Comparison of ENCODE assay signal across 9 cellular contexts in genomic region chr13:92224052-92224821, GRCh38.
DNase-seq lines count a peak whose midpoint lies in the region; ATAC-seq and TF ChIP-seq lines count a peak whose summit lies in the region.
"Had no signal": no experiment of that assay in that cellular context is flagged by ENCODE, and none has a peak within 500 bp of the region (broad histone marks: within the 10 kb centered on the region; RNA-seq: fewer than 3 reads in every experiment).

No MANE protein-coding gene starts in this region.

- H3K4me3 Mint-ChIP-seq in MCF 10A (ENCODE audit: unreplicated experiment) = no peak overlapping the region

- no peak for TF ChIP-seq POLR2A in breast epithelium (IDR thresholded peaks at IDR 0.05)

- H3K9me3 ChIP-seq in breast epithelium (no peaks in the 10 kb centered on the region), adipocyte (ENCODE audit: control insufficient read depth, low read length) (no peaks in the 10 kb centered on the region), hepatocyte (ENCODE audit: low read depth) (no peaks in the 10 kb centered on the region), aorta (ENCODE audit: control insufficient read depth, low read length) (no peaks in the 10 kb centered on the region)

- H3K27me3 ChIP-seq in breast epithelium = no peaks in the 10 kb centered on the region
- H3K27me3 ChIP-seq in adipocyte (replicated peaks; ENCODE audit: control insufficient read depth, insufficient read depth, low read length) = no peaks in the 10 kb centered on the region
- H3K27me3 ChIP-seq in hepatocyte = no peaks in the 10 kb centered on the region
- no peaks in the 10 kb centered on the region for H3K27me3 ChIP-seq in aorta (ENCODE audit: control insufficient read depth in 1 of 2, insufficient read depth in 2 of 2, low read length in 1 of 2)

- POLR2A ChIA-PET in MCF 10A (lab: Yijun Ruan, JAX) = interaction anchor here (0.6 to 0.7 kb wide), 2 partner anchors 107 to 178 kb away, joined by 3 read pairs; no protein-coding TSS in a partner anchor

- no peak overlapping the region for H3K4me2 ChIP-seq in hepatocyte

- H3K4me1 Mint-ChIP-seq in MCF 10A (ENCODE audit: insufficient read depth, unreplicated experiment) = peaks cover 9% of the 10 kb centered on the region

- H3K9me2 ChIP-seq in hepatocyte (replicated peaks; ENCODE audit: insufficient read depth) = no peaks in the 10 kb centered on the region

- no peaks in the 10 kb centered on the region for H3K9me3 Mint-ChIP-seq in MCF 10A (ENCODE audit: unreplicated experiment)

- no peaks in the 10 kb centered on the region for H4K20me1 ChIP-seq in hepatocyte (ENCODE audit: insufficient read depth, poor library complexity, severe bottlenecking)

- H3K27ac Mint-ChIP-seq in MCF 10A (ENCODE audit: low read depth, unreplicated experiment) = no peak overlapping the region

- 50% methylated on average over 5 of the region's 5 CpGs for WGBS in hepatocyte (ENCODE audit: low lambda C conversion rate, missing lambda C conversion rate)
- WGBS in aorta, 2 donors = 28 to 30% methylated on average over 5 of the region's 5 CpGs

- no peaks in the 10 kb centered on the region for H3K36me3 Mint-ChIP-seq in MCF 10A (ENCODE audit: insufficient read depth, unreplicated experiment)

- BruUV-seq in MCF 10A (replicated peaks; lab: Mats Ljungman, UMichigan) = no TSS peak

- H3K4me1 ChIP-seq in breast epithelium = no peaks in the 10 kb centered on the region
- H3K4me1 ChIP-seq in adipocyte (ENCODE audit: control insufficient read depth, insufficient read depth, low read length) = peaks cover 11% of the 10 kb centered on the region
- peaks cover 21% of the 10 kb centered on the region for H3K4me1 ChIP-seq in hepatocyte (ENCODE audit: insufficient read depth)
- H3K4me1 ChIP-seq in aorta (ENCODE audit: control insufficient read depth in 1 of 2, insufficient read depth in 2 of 2, low read length in 2 of 2) = no peaks in the 10 kb centered on the region

- ATAC-seq in aorta (ENCODE audit: low FRiP score) = peak; percentile 69

- no peak overlapping the region for H3K4me3 ChIP-seq in breast epithelium
- H3K4me3 ChIP-seq in adipocyte (ENCODE audit: low read length) = no peak overlapping the region
- no peak overlapping the region for H3K4me3 ChIP-seq in hepatocyte
- H3K4me3 ChIP-seq in aorta (ENCODE audit: low read length in 2 of 2) = no peak overlapping the region

- DNase-seq in MCF 10A (ENCODE audit: unreplicated experiment) (peak; percentile 71), breast epithelium (ENCODE audit: low spot score in 2 of 2) (no peak), adipocyte (ENCODE audit: low read depth) (no peak), hepatocyte (ENCODE audit: low spot score) (peak; percentile 18), aorta (no peak), caudate nucleus (lab: John Stamatoyannopoulos, UW) (no peak), NCI-H345 (lab: John Stamatoyannopoulos, UW) (no peak), NCI-H2227 (lab: John Stamatoyannopoulos, UW; ENCODE audit: unreplicated experiment) (no peak)
- DNase-seq: NCI-H1417 had no signal

- H3K36me3 ChIP-seq in breast epithelium (no peaks in the 10 kb centered on the region), adipocyte (ENCODE audit: control insufficient read depth, insufficient read depth, low read length, severe bottlenecking) (no peaks in the 10 kb centered on the region), hepatocyte (replicated peaks; ENCODE audit: insufficient read depth, low read depth) (no peaks in the 10 kb centered on the region), aorta (ENCODE audit: control insufficient read depth in 1 of 2, insufficient read depth in 2 of 2, low read length in 1 of 2) (no peaks in the 10 kb centered on the region)

- TF ChIP-seq CTCF in MCF 10A (IDR thresholded peaks at IDR 0.05; ENCODE audit: unreplicated experiment) (no peak), breast epithelium (IDR thresholded peaks at IDR 0.05) (no peak), hepatocyte (IDR thresholded peaks at IDR 0.05; ENCODE audit: poor library complexity) (no peak)

- H3K79me2 ChIP-seq in hepatocyte = no peaks in the 10 kb centered on the region

- intact Hi-C loops in MCF 10A (cut with micrococcal nuclease) = no loop called here
- intact Hi-C loops in breast epithelium (cut with DNase I; ENCODE audit: low total_unique reads) = no loop called here
- intact Hi-C loops in aorta (cut with DNase I) = no loop called here

- CTCF ChIA-PET in MCF 10A (lab: Yijun Ruan, JAX) = interaction anchor here (0.7 to 1.1 kb wide), 2 partner anchors 131 to 1691 kb away, joined by 3 read pairs; no protein-coding TSS in a partner anchor

- peaks cover 25% of the 10 kb centered on the region for H3K27me3 Mint-ChIP-seq in MCF 10A (ENCODE audit: insufficient read depth, unreplicated experiment)

- H2AFZ ChIP-seq in hepatocyte = no peak overlapping the region

- peak overlapping the region; percentile 16 for H3K9ac ChIP-seq in adipocyte (ENCODE audit: low read length)

- H3K27ac ChIP-seq in breast epithelium (peak overlapping the region in 1 of 2 donors; percentile 35), hepatocyte (peak overlapping the region; percentile 54), aorta (ENCODE audit: low read depth in 1 of 2, low read length in 2 of 2) (no peak overlapping the region), caudate nucleus (ENCODE audit: low read depth, low read length) (no peak overlapping the region)

Comparison
In these comparisons a context has a peak if more than half of its experiments do, and no peak if none do; other contexts are left out.
1. DNase-seq: peak in MCF 10A (single experiment) and hepatocyte (single experiment); none in breast epithelium (0 of 2), adipocyte (single experiment), aorta (0 of 2), caudate nucleus (0 of 61), NCI-H345 (single experiment) and NCI-H2227 (single experiment).